8 cellular contexts compared by ENCODE assay signal in the genomic region with DNA sequence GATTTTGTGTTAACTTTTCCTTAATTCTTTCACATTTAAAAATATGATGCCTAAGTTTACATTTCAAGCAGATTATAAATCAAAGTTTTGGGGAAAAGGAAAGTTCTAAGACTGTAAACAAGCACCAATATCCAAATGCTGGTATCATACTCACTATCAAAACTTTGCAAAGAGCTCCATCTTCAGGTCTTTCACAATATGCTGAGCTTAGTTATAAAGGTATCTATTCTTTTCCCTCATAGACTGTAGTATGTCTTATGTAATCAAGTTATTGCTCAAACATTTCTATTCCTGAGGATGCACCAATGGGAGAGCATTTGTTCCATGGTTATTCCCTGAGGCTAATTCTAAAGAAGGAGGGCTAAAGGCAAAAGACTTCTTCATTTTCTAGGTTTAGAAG.
DNase-seq lines count a peak whose midpoint lies in the region; ATAC-seq, FAIRE-seq and TF ChIP-seq lines count a peak whose summit lies in the region.

No MANE protein-coding gene starts in this region.

- TF ChIP-seq CTCF in GM12864 (IDR thresholded peaks at IDR 0.05; ENCODE audit: low read depth, low read length, missing control alignments): peak; percentile 34
- peak; percentile 82 for TF ChIP-seq CTCF in Loucy (conservative IDR thresholded peaks at IDR 0.05; ENCODE audit: low read length)
- TF ChIP-seq CTCF in astrocyte (IDR thresholded peaks at IDR 0.05; ENCODE audit: insufficient read depth, low read depth, low read length): peak; percentile 39
- peak; percentile 29 for TF ChIP-seq CTCF in osteocyte (IDR thresholded peaks at IDR 0.05)

- no peak overlapping the region for H3K27ac Mint-ChIP-seq in astrocyte (ENCODE audit: unreplicated experiment)
- H3K27ac Mint-ChIP-seq in osteocyte (ENCODE audit: unreplicated experiment): no peak overlapping the region
- no peak overlapping the region for H3K27ac Mint-ChIP-seq in activated T-cell treated with anti-CD3 and anti-CD28 coated beads, Interleukin-2, amount 50 U/mL, for 24 hours

- FAIRE-seq in astrocyte (lab: Jason Lieb, UNC): peak; percentile 78

- no peak overlapping the region for H3K4me2 ChIP-seq in Loucy (ENCODE audit: low read depth, low read length, poor library complexity, severe bottlenecking)
- no peak overlapping the region for H3K4me2 ChIP-seq in astrocyte (ENCODE audit: low read length)

- H3F3A ChIP-seq in Loucy (ENCODE audit: low read depth): no peaks in the 10 kb centered on the region

- no peaks in the 10 kb centered on the region for H3K79me2 ChIP-seq in Loucy (ENCODE audit: insufficient read depth, low read length)
- H3K79me2 ChIP-seq in astrocyte (ENCODE audit: insufficient read depth, low read length): no peaks in the 10 kb centered on the region

- no peak overlapping the region for H3K27ac ChIP-seq in astrocyte (ENCODE audit: low read depth, low read length)

- H3K9me3 ChIP-seq in Loucy (ENCODE audit: insufficient read depth, low read depth, low read length) (no peaks in the 10 kb centered on the region), astrocyte (ENCODE audit: insufficient read depth, low read depth, low read length) (no peaks in the 10 kb centered on the region)

- no peaks in the 10 kb centered on the region for H3K4me1 Mint-ChIP-seq in astrocyte (ENCODE audit: low read depth, unreplicated experiment)
- no peaks in the 10 kb centered on the region for H3K4me1 Mint-ChIP-seq in osteocyte (ENCODE audit: unreplicated experiment)
- no peaks in the 10 kb centered on the region for H3K4me1 Mint-ChIP-seq in activated T-cell treated with anti-CD3 and anti-CD28 coated beads, Interleukin-2, amount 50 U/mL, for 24 hours (ENCODE audit: low read depth)

- H3K27me3 Mint-ChIP-seq in astrocyte (ENCODE audit: low read depth, unreplicated experiment) (no peaks in the 10 kb centered on the region), osteocyte (ENCODE audit: unreplicated experiment) (peaks cover 3% of the 10 kb centered on the region)
- peaks cover 3% of the 10 kb centered on the region for H3K27me3 Mint-ChIP-seq in activated T-cell treated with anti-CD3 and anti-CD28 coated beads, Interleukin-2, amount 50 U/mL, for 24 hours

- H3K4me3 Mint-ChIP-seq in astrocyte (ENCODE audit: unreplicated experiment) (no peak overlapping the region), osteocyte (ENCODE audit: unreplicated experiment) (no peak overlapping the region)
- H3K4me3 Mint-ChIP-seq in activated T-cell treated with anti-CD3 and anti-CD28 coated beads, Interleukin-2, amount 50 U/mL, for 24 hours: no peak overlapping the region

- H3K9ac ChIP-seq in Loucy (ENCODE audit: low read depth, low read length, poor library complexity, severe bottlenecking): no peak overlapping the region
- no peak overlapping the region for H3K9ac ChIP-seq in astrocyte (ENCODE audit: low read length)

- no peaks in the 10 kb centered on the region for H4K20me1 ChIP-seq in Loucy (ENCODE audit: insufficient read depth, low read length, poor library complexity, severe bottlenecking)
- H4K20me1 ChIP-seq in astrocyte (ENCODE audit: insufficient read depth, low read length): no peaks in the 10 kb centered on the region

- DNase-seq in GM12864 (ENCODE audit: low read depth) (no peak), astrocyte (ENCODE audit: low read depth) (no peak), osteocyte (ENCODE audit: extremely low spot score, unreplicated experiment) (no peak), head of caudate nucleus (no peak)
- DNase-seq in activated CD8-positive, alpha-beta memory T cell treated with anti-CD3 and anti-CD28 coated beads, Interleukin-2, amount 50 U/mL, for 48 hours: no peak
- no peak for DNase-seq in activated T-cell treated with anti-CD3 and anti-CD28 coated beads, Interleukin-2, amount 50 U/mL, for 24 hours

- H3K9me2 ChIP-seq in Loucy (replicated peaks; ENCODE audit: low read depth, low read length): no peaks in the 10 kb centered on the region

- no peaks in the 10 kb centered on the region for H3K36me3 Mint-ChIP-seq in astrocyte (ENCODE audit: low read depth, unreplicated experiment)
- no peaks in the 10 kb centered on the region for H3K36me3 Mint-ChIP-seq in osteocyte (ENCODE audit: unreplicated experiment)
- no peaks in the 10 kb centered on the region for H3K36me3 Mint-ChIP-seq in activated T-cell treated with anti-CD3 and anti-CD28 coated beads, Interleukin-2, amount 50 U/mL, for 24 hours (ENCODE audit: low read depth)

- H3K9me3 Mint-ChIP-seq in astrocyte (ENCODE audit: unreplicated experiment): no peaks in the 10 kb centered on the region
- no peaks in the 10 kb centered on the region for H3K9me3 Mint-ChIP-seq in osteocyte (ENCODE audit: unreplicated experiment)
- no peaks in the 10 kb centered on the region for H3K9me3 Mint-ChIP-seq in activated T-cell treated with anti-CD3 and anti-CD28 coated beads, Interleukin-2, amount 50 U/mL, for 24 hours

- intact Hi-C loops in head of caudate nucleus (cut with DNase I): no loop called here

- H3K4me3 ChIP-seq in GM12864 (ENCODE audit: low read depth, low read length): no peak overlapping the region
- H3K4me3 ChIP-seq in Loucy (ENCODE audit: low read length, poor library complexity, severe bottlenecking): no peak overlapping the region
- H3K4me3 ChIP-seq in astrocyte (ENCODE audit: insufficient read depth, low read depth, low read length): no peak overlapping the region

- ATAC-seq in GM21825 (IDR thresholded peaks at IDR 0.05; ENCODE audit: unreplicated experiment): peak; percentile 70

- H3K27me3 ChIP-seq in Loucy (ENCODE audit: insufficient read depth, low read length, poor library complexity, severe bottlenecking) (no peaks in the 10 kb centered on the region), astrocyte (ENCODE audit: insufficient read depth, low read length) (no peaks in the 10 kb centered on the region)

- H2AFZ ChIP-seq in Loucy (ENCODE audit: low read length): no peak overlapping the region
- no peak overlapping the region for H2AFZ ChIP-seq in astrocyte (ENCODE audit: low read depth, low read length)

- H3K36me3 ChIP-seq in Loucy (ENCODE audit: insufficient read depth, low read length) (no peaks in the 10 kb centered on the region), astrocyte (ENCODE audit: insufficient read depth, low read length) (no peaks in the 10 kb centered on the region)

- peaks cover 11% of the 10 kb centered on the region for H3K4me1 ChIP-seq in Loucy (ENCODE audit: insufficient read depth, low read length, poor library complexity, severe bottlenecking)
- H3K4me1 ChIP-seq in astrocyte (ENCODE audit: insufficient read depth, low read length): no peaks in the 10 kb centered on the region

Comparison
In these comparisons a context has a peak if more than half of its experiments do, and no peak if none do; other contexts are left out.
1. CTCF ChIP-seq: peak in every context shown above with its lines; median percentile 82 in Loucy; 39 in astrocyte; 34 in GM12864; 29 in osteocyte.